22 cellular contexts compared by ENCODE assay signal in genomic region chr11:43917851-43918250, GRCh38. TPM values are rescaled to one million over a fixed set of nuclear protein-coding genes. Genes with fewer than 3 reads are reported as not detected.
DNase-seq lines count a peak whose midpoint lies in the region; ATAC-seq and TF ChIP-seq lines count a peak whose summit lies in the region.
"Had no signal": no experiment of that assay in that cellular context is flagged by ENCODE, and none has a peak within 500 bp of the region (broad histone marks: within the 10 kb centered on the region; RNA-seq: fewer than 3 reads in every experiment).

No MANE protein-coding gene starts in this region.

- H3K14ac ChIP-seq in trophoblast cell (ENCODE audit: low read length), result no peak overlapping the region

- no peaks in the 10 kb centered on the region for H3K9me2 ChIP-seq in SK-N-SH

- H3K27me3 ChIP-seq in ascending aorta (no peaks in the 10 kb centered on the region), trophoblast cell (ENCODE audit: insufficient read depth, low read length) (no peaks in the 10 kb centered on the region), transverse colon (no peaks in the 10 kb centered on the region), SK-N-SH (ENCODE audit: insufficient read depth) (no peaks in the 10 kb centered on the region)

- no peak for ATAC-seq in HG02759 (IDR thresholded peaks at IDR 0.05; ENCODE audit: unreplicated experiment)

- peaks cover 4% of the 10 kb centered on the region; the same call in 1 of the 2 replicates for H4K20me1 ChIP-seq in SK-N-SH (ENCODE audit: insufficient read depth)

- no peak for TF ChIP-seq RAD21 in SK-N-SH (IDR thresholded peaks at IDR 0.05; ENCODE audit: low read length)

- H3K27ac ChIP-seq in ascending aorta, result peak overlapping the region; percentile 86 to 89
- H3K27ac ChIP-seq in trophoblast cell (ENCODE audit: low read depth, low read length), result no peak overlapping the region
- H3K27ac ChIP-seq in transverse colon, result peak overlapping the region; percentile 71 to 84 (median 82)
- H3K27ac ChIP-seq in SK-N-SH (ENCODE audit: low read depth in 2 of 2, low read length in 1 of 2), result peak overlapping the region in 1 of 2 experiments; percentile 100; a peak in 3 of 4 replicates

- H4K91ac ChIP-seq in trophoblast cell (ENCODE audit: low read depth, low read length), result no peak overlapping the region

- peak overlapping the region; percentile 21 for H2AFZ ChIP-seq in trophoblast cell (ENCODE audit: insufficient read depth, low read length, poor library complexity)
- no peak overlapping the region for H2AFZ ChIP-seq in SK-N-SH (ENCODE audit: low read depth)

- H3K4me3 ChIP-seq in ascending aorta (no peak overlapping the region), fibroblast of villous mesenchyme (ENCODE audit: low read depth, low read length) (no peak overlapping the region), trophoblast cell (ENCODE audit: low read depth, low read length) (no peak overlapping the region), transverse colon (no peak overlapping the region), SK-N-SH (ENCODE audit: low read depth in 2 of 2, low read length in 1 of 2) (no peak overlapping the region)

- H3K4ac ChIP-seq in trophoblast cell (ENCODE audit: low read depth, low read length), result no peak overlapping the region

- H3K9ac ChIP-seq in trophoblast cell (ENCODE audit: low read length), result no peak overlapping the region
- no peak overlapping the region for H3K9ac ChIP-seq in SK-N-SH

- in situ Hi-C loops in transverse colon (cut with MboI; ENCODE audit: low pct_ligation_motif_present in 1 of 4, low pct_unique_long_range_greater_than_20kb in 1 of 4, low sequenced_read_pairs in 3 of 4), result no loop called here

- no peak overlapping the region for H4K8ac ChIP-seq in trophoblast cell (ENCODE audit: low read depth, low read length)

- no peak overlapping the region for H2BK12ac ChIP-seq in trophoblast cell (ENCODE audit: low read length)

- WGBS in trophoblast cell (ENCODE audit: extremely low coverage, insufficient coverage, insufficient read length), result no CpG with 5 or more reads among the region's 1 CpG
- 72% methylated on average over 1 of the region's 1 CpG; no CpG with 5 or more reads in 1 of the 2 donors for WGBS in transverse colon (ENCODE audit: low coverage in 1 of 2), 2 donors
- WGBS in SK-N-SH (ENCODE audit: low lambda C conversion rate), result 100% methylated on average over 1 of the region's 1 CpG

- peaks cover 6% of the 10 kb centered on the region for H3F3A ChIP-seq in SK-N-SH (replicated peaks; ENCODE audit: insufficient read depth)

- TF ChIP-seq CTCF in ascending aorta (IDR thresholded peaks at IDR 0.05), result no peak
- no peak for TF ChIP-seq CTCF in fibroblast of villous mesenchyme (IDR thresholded peaks at IDR 0.05; ENCODE audit: insufficient read depth, low read depth, low read length)
- no peak for TF ChIP-seq CTCF in transverse colon (IDR thresholded peaks at IDR 0.05)
- no peak for TF ChIP-seq CTCF in SK-N-SH (IDR thresholded peaks at IDR 0.05)

- H2BK120ac ChIP-seq in trophoblast cell (ENCODE audit: insufficient read depth, low read length, poor library complexity), result no peak overlapping the region

- H3K36me3 ChIP-seq in ascending aorta (peaks cover 0 to 14% of the 10 kb centered on the region in 2 donors), trophoblast cell (ENCODE audit: control insufficient read depth in 1 of 2, insufficient read depth in 2 of 2, low read length in 2 of 2) (peaks cover 0 to 2% of the 10 kb centered on the region in 2 experiments), transverse colon (peaks cover 0 to 19% (median 0%) of the 10 kb centered on the region in 4 donors), SK-N-SH (replicated peaks in 1 of 2; ENCODE audit: control insufficient read depth in 1 of 2, insufficient read depth in 2 of 2, low read length in 1 of 2) (peaks cover 29 to 58% of the 10 kb centered on the region in 2 experiments)

- CTCF ChIA-PET in SK-N-SH (lab: Yijun Ruan, JAX), result interaction anchor here (1.3 to 15.0 kb wide), 3 partner anchors 25 to 28 kb away, joined by 3 to 222 read pairs (median 8); partner anchors contain the start of gene C11orf96

- intact Hi-C loops in ascending aorta (cut with DNase I), result no loop called here
- intact Hi-C loops in transverse colon (cut with DNase I; ENCODE audit: low total_unique reads), result no loop called here

- H3K4me1 ChIP-seq in ascending aorta (peaks cover 19 to 29% of the 10 kb centered on the region in 2 donors), trophoblast cell (ENCODE audit: control insufficient read depth in 1 of 2, insufficient read depth in 2 of 2, low read length in 2 of 2) (peaks cover 3 to 4% of the 10 kb centered on the region in 2 experiments), transverse colon (peaks cover 6 to 46% (median 10%) of the 10 kb centered on the region in 4 donors), SK-N-SH (ENCODE audit: control insufficient read depth in 1 of 2, insufficient read depth in 2 of 2, low read depth in 1 of 2, low read length in 1 of 2) (peaks cover 4 to 70% of the 10 kb centered on the region in 2 experiments; a peak in 3 of 4 replicates)

- TF ChIP-seq EP300 in transverse colon (IDR thresholded peaks at IDR 0.05; ENCODE audit: low read depth), result no peak
- no peak for TF ChIP-seq EP300 in SK-N-SH (IDR thresholded peaks at IDR 0.05; ENCODE audit: borderline replicate concordance in 1 of 2, low read depth in 1 of 2, low read length in 1 of 2)

- no peak overlapping the region for H2BK5ac ChIP-seq in trophoblast cell (ENCODE audit: low read depth, low read length, poor library complexity)

- no peaks in the 10 kb centered on the region for H3K79me2 ChIP-seq in trophoblast cell (ENCODE audit: control insufficient read depth, insufficient read depth, low read length, poor library complexity)
- H3K79me2 ChIP-seq in SK-N-SH (ENCODE audit: insufficient read depth), result no peaks in the 10 kb centered on the region

- no peak overlapping the region for H3K18ac ChIP-seq in trophoblast cell (ENCODE audit: low read length)

- POLR2A ChIA-PET in SK-N-SH (lab: Yijun Ruan, JAX), result interaction anchor here (1.6 to 4.7 kb wide), 3 partner anchors 9 to 24 kb away, joined by 5 to 51 read pairs (median 28); partner anchors contain the start of gene C11orf96

- no peak overlapping the region for H3K4me2 ChIP-seq in trophoblast cell (ENCODE audit: low read length)
- no peak overlapping the region for H3K4me2 ChIP-seq in SK-N-SH

- peaks cover 6% of the 10 kb centered on the region for H3K79me1 ChIP-seq in trophoblast cell (ENCODE audit: low read length)

- no peak overlapping the region for H4K12ac ChIP-seq in trophoblast cell (ENCODE audit: low read depth, low read length)

- H3K9me3 ChIP-seq in ascending aorta (no peaks in the 10 kb centered on the region), trophoblast cell (ENCODE audit: insufficient read depth, low read depth, low read length) (no peaks in the 10 kb centered on the region), transverse colon (no peaks in the 10 kb centered on the region), SK-N-SH (no peaks in the 10 kb centered on the region)

- TF ChIP-seq POLR2A in transverse colon (IDR thresholded peaks at IDR 0.05), result no peak

- H2AK5ac ChIP-seq in trophoblast cell (ENCODE audit: low read length), result no peak overlapping the region

- H3K23ac ChIP-seq in trophoblast cell (ENCODE audit: low read length), result no peak overlapping the region

- DNase-seq in ascending aorta (ENCODE audit: low spot score in 2 of 2), result no peak
- DNase-seq in fibroblast of villous mesenchyme (ENCODE audit: low read depth), result peak; percentile 84
- no peak for DNase-seq in trophoblast cell
- DNase-seq in transverse colon, result no peak
- DNase-seq in SK-N-SH, result no peak
- DNase-seq in DMS79 treated with DMSO at 0.1 percent for 48 hours (lab: John Stamatoyannopoulos, UW), result no peak
- DNase-seq in H4 (ENCODE audit: low spot score), result no peak
- DNase-seq: ACHN; C1 segment of cervical spinal cord; CD8-positive, alpha-beta memory T cell; H7; HFFc6; MM.1S; NCI-H1092 treated with DMSO at 0.1 percent for 48 hours; NCI-H2081 treated with DMSO at 0.1 percent for 48 hours; NCI-H510A; NCI-H774; OCI-M1; RPMI8226; SHP77 treated with DMSO at 0.1 percent for 48 hours had no signal

TF ChIP-seq in SK-N-SH, 30 proteins besides CTCF, POLR2A, EP300 and RAD21 (continues in another document):
- TF ChIP-seq EZH2phosphoT487 (IDR thresholded peaks at IDR 0.05; ENCODE audit: borderline replicate concordance, low read depth) (no peak), MEF2A (IDR thresholded peaks at IDR 0.05; ENCODE audit: borderline replicate concordance, low read depth) (no peak), TEAD4 (IDR thresholded peaks at IDR 0.05; ENCODE audit: borderline replicate concordance, insufficient read depth) (no peak), GATA2 (CRISPR knock-in tag; IDR thresholded peaks at IDR 0.05) (no peak), RCOR1 (IDR thresholded peaks at IDR 0.05; ENCODE audit: low read length) (no peak)

RNA-seq across cellular contexts. Expression of gene C11orf96, which starts 24.6 kb away (rescaled TPM):
- total RNA-seq in ascending aorta (2,116 TPM), fibroblast of villous mesenchyme (13.2 and 17.3 TPM in 2 replicates), transverse colon (100 to 1,000 TPM in 2 of 4 donors, 10 to 100 TPM in 2; 20.6 to 305 (median 134) TPM)
- 11.5 and 12.2 TPM in 2 replicates for polyA plus RNA-seq in trophoblast cell (2013)
- 11.1 and 18.0 TPM in 2 replicates for polyA plus RNA-seq in SK-N-SH (2012; rRNA removed)
- 14.6 and 28.5 TPM in 2 replicates for polyA plus RNA-seq in SK-N-SH (2012; cell fraction: cytosol; rRNA removed)
- 20.2 and 38.7 TPM in 2 replicates for polyA plus RNA-seq in SK-N-SH (2012; cell fraction: nucleus; rRNA removed)
- 2.7 TPM in 2 replicates for total RNA-seq in H4 (2014; rRNA removed; shearing (Covaris generic))
- total RNA-seq: LHCN-M2 had no signal
- polyA plus RNA-seq: CD8-positive, alpha-beta memory T cell had no signal

RNA-seq across cellular contexts. Expression of gene ALKBH3, which starts 37.2 kb away (rescaled TPM):
- total RNA-seq in ascending aorta, result 19.1 TPM
- total RNA-seq in fibroblast of villous mesenchyme, result 33.7 and 51.5 TPM in 2 replicates
- polyA plus RNA-seq in trophoblast cell (2013), result 9.7 and 10.0 TPM in 2 replicates
- 10 to 100 TPM in 3 of 4 donors, 1 to 10 TPM in 1; 7.2 to 27.6 (median 23.5) TPM for total RNA-seq in transverse colon
- polyA plus RNA-seq in SK-N-SH (2012; rRNA removed), result 27.0 and 34.2 TPM in 2 replicates
- polyA plus RNA-seq in SK-N-SH (2012; cell fraction: cytosol; rRNA removed), result 31.6 and 37.2 TPM in 2 replicates
- polyA plus RNA-seq in SK-N-SH (2012; cell fraction: nucleus; rRNA removed), result 27.6 and 30.8 TPM in 2 replicates
- total RNA-seq in H4 (2014; rRNA removed; shearing (Covaris generic)), result 71.9 and 76.8 TPM in 2 replicates
